ENCODE assay signal across 18 cellular contexts in the genomic region with DNA sequence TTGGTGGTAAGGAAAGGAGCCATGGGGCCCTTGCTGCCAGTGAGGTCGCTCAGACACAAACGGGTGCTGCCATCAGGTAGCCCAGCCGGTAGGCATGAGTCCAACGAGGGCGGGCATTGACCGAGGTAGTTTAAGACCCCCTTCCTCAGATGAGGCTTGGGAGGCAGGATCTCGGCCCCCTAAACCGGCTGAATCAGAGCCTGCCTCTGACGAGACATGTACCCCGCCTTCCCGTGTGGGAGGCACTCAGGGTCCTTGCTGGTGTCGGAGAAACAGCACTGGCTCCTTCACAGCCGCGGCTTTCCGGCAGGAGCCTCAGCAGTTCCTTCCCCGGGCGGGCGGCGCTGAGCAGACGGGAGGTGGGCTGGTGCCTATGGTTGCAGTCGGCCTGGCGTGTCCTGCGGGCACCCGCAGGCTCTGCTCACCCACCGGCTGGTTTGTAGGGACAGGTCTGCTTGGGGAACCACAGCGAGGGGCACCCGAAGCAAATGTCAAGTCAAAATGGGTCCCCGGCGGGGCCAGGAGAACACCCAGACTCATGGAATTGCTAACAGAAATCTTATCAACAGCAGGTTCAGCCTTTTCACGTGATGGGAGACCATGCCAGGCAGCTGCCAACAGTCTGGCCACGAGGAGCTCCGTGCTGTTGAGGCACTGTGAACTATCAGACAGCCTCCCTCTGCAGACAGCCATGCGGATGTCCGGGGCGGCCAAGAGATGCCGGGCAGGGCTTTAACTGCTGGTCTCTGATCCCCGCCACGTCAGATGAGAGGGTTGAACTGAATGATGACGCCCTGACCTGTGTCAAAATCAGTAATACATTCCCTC. TPM values are rescaled to one million over a fixed set of nuclear protein-coding genes. Genes with fewer than 3 reads are reported as not detected.
DNase-seq lines count a peak whose midpoint lies in the region; ATAC-seq and TF ChIP-seq lines count a peak whose summit lies in the region.
"Had no signal": no experiment of that assay in that cellular context is flagged by ENCODE, and none has a peak within 500 bp of the region (broad histone marks: within the 10 kb centered on the region; RNA-seq: fewer than 3 reads in every experiment).

No MANE protein-coding gene starts in this region.

- no peaks in the 10 kb centered on the region for H3K36me3 ChIP-seq in WERI-Rb-1
- no peaks in the 10 kb centered on the region for H3K36me3 ChIP-seq in spleen

- peaks cover 18 to 45% (median 27%) of the 10 kb centered on the region in 6 donors for H3K4me1 ChIP-seq in spleen
- H3K4me1 ChIP-seq: Caco-2 had no signal

- ATAC-seq in naive B cell (ENCODE audit: low read depth in 2 of 2): no peak
- ATAC-seq in activated T-cell treated with anti-CD3 and anti-CD28 coated beads, Interleukin-2, amount 50 U/mL, for 72 hours (replicated peaks in 1 of 2): no peak

- no peak for TF ChIP-seq POLR2A in spleen (IDR thresholded peaks at IDR 0.05)

- no peak overlapping the region for H3K27ac Mint-ChIP-seq in naive B cell
- H3K27ac Mint-ChIP-seq in activated T-cell treated with anti-CD3 and anti-CD28 coated beads, Interleukin-2, amount 50 U/mL, for 72 hours: no peak overlapping the region
- H3K27ac Mint-ChIP-seq: H9, IgD-negative memory B cell had no signal

- no peaks in the 10 kb centered on the region for H3K9me3 ChIP-seq in WERI-Rb-1 (ENCODE audit: severe bottlenecking)
- H3K9me3 ChIP-seq in spleen: no peaks in the 10 kb centered on the region
- H3K9me3 ChIP-seq: Caco-2 had no signal

- H3K4me3 Mint-ChIP-seq in naive B cell: peak overlapping the region in 5 of 8 donors; percentile 65 to 85 (median 71)
- H3K4me3 Mint-ChIP-seq in activated T-cell treated with anti-CD3 and anti-CD28 coated beads, Interleukin-2, amount 50 U/mL, for 72 hours: no peak overlapping the region

- peak overlapping the region; percentile 6; the same call in 1 of the 2 replicates for H3K4me3 ChIP-seq in WERI-Rb-1 (ENCODE audit: low read depth, low read length)
- no peak overlapping the region for H3K4me3 ChIP-seq in spleen

- intact Hi-C loops in spleen (cut with DNase I; ENCODE audit: low total_unique reads): no loop called here

- DNase-seq in activated effector memory CD4-positive, alpha-beta T cell treated with anti-CD3 and anti-CD28 coated beads, Interleukin-2, amount 50 U/mL, for 16 hours: peak; percentile 57
- DNase-seq in activated effector memory CD4-positive, alpha-beta T cell treated with Interleukin-2 at 50 U/mL for 16 hours: no peak
- DNase-seq in WERI-Rb-1: no peak
- DNase-seq in naive B cell: no peak
- peak; percentile 77 for DNase-seq in spleen
- DNase-seq in activated naive CD4-positive, alpha-beta T cell treated with Interleukin-2 at 50 U/mL for 16 hours: no peak
- DNase-seq in HT-29 (ENCODE audit: low spot score): no peak
- no peak for DNase-seq in activated T-cell treated with anti-CD3 and anti-CD28 coated beads, Interleukin-2, amount 50 U/mL, for 72 hours
- DNase-seq: Caco-2, DMS53, H9, NCI-H1417 treated with DMSO at 0.1 percent for 48 hours, NCI-H2029 treated with DMSO at 0.1 percent for 48 hours, NCI-H510A treated with DMSO at 0.1 percent for 48 hours had no signal

- H3K4me1 Mint-ChIP-seq in naive B cell: peaks cover 22 to 24% (median 22%) of the 10 kb centered on the region in 3 donors
- H3K4me1 Mint-ChIP-seq in activated T-cell treated with anti-CD3 and anti-CD28 coated beads, Interleukin-2, amount 50 U/mL, for 72 hours (ENCODE audit: low read depth): peaks cover 31% of the 10 kb centered on the region

- peaks cover 27 to 33% (median 30%) of the 10 kb centered on the region in 3 donors for H3K27me3 Mint-ChIP-seq in naive B cell
- peaks cover 32% of the 10 kb centered on the region for H3K27me3 Mint-ChIP-seq in activated T-cell treated with anti-CD3 and anti-CD28 coated beads, Interleukin-2, amount 50 U/mL, for 72 hours (ENCODE audit: low read depth)

- peaks cover 0 to 4% (median 0%) of the 10 kb centered on the region in 7 donors for H3K9me3 Mint-ChIP-seq in naive B cell
- H3K9me3 Mint-ChIP-seq in activated T-cell treated with anti-CD3 and anti-CD28 coated beads, Interleukin-2, amount 50 U/mL, for 72 hours: no peaks in the 10 kb centered on the region
- H3K9me3 Mint-ChIP-seq: IgD-negative memory B cell had no signal

- H3K27me3 ChIP-seq in WERI-Rb-1 (ENCODE audit: insufficient read depth, low read depth, severe bottlenecking): peaks cover 3% of the 10 kb centered on the region
- peaks cover 0 to 56% (median 37%) of the 10 kb centered on the region in 7 donors for H3K27me3 ChIP-seq in spleen (replicated peaks in 1 of 7)

- H3K27ac ChIP-seq in WERI-Rb-1 (peak overlapping the region; percentile 48), spleen (no peak overlapping the region)
- H3K27ac ChIP-seq: 22Rv1, RWPE1 had no signal

- TF ChIP-seq CTCF in WERI-Rb-1 (IDR thresholded peaks at IDR 0.05; ENCODE audit: low read depth, low read length) (no peak), spleen (IDR thresholded peaks at IDR 0.05 in 8 of 11, conservative IDR thresholded peaks at IDR 0.05 in 3 of 11) (no peak)

- H3K36me3 Mint-ChIP-seq in naive B cell: peaks cover 4 to 17% of the 10 kb centered on the region in 2 donors
- H3K36me3 Mint-ChIP-seq in activated T-cell treated with anti-CD3 and anti-CD28 coated beads, Interleukin-2, amount 50 U/mL, for 72 hours (ENCODE audit: insufficient read depth in 2 of 2): peaks cover 2% of the 10 kb centered on the region in 2 donors
- H3K36me3 Mint-ChIP-seq: IgD-negative memory B cell had no signal

- 87 to 91% (median 90%) methylated on average over 33 to 39 of the region's 39 CpGs for WGBS in spleen, 5 donors

RNA-seq across cellular contexts. Expression of gene KCNG2, which starts 2.8 kb away (rescaled TPM):
- polyA plus RNA-seq in naive B cell (ENCODE audit: low read depth in 6 of 6) (not detected), spleen (under 1 TPM; 0.15 to 0.38 (median 0.22) TPM)
- total RNA-seq in spleen: 1 to 10 TPM in 3 of 7 donors, under 1 TPM in 3, not detected in 1; 0.17 to 3.2 (median 1.1) TPM
- not detected in 2 replicates for total RNA-seq in HT-29 (2014; rRNA removed; shearing (Covaris generic))
- total RNA-seq in activated T-cell treated with anti-CD3 and anti-CD28 coated beads, Interleukin-2, amount 50 U/mL, for 72 hours: not detected
- total RNA-seq: Caco-2 had no signal
- polyA plus RNA-seq: CD14-positive monocyte, IgD-negative memory B cell had no signal

Comparison
In these comparisons a context has a peak if more than half of its experiments do, and no peak if none do; other contexts are left out.
1. DNase-seq: peak in activated effector memory CD4-positive, alpha-beta T cell treated with anti-CD3 and anti-CD28 coated beads, Interleukin-2, amount 50 U/mL, for 16 hours (single experiment) and spleen (single experiment); none in activated effector memory CD4-positive, alpha-beta T cell treated with Interleukin-2 at 50 U/mL for 16 hours (single experiment), WERI-Rb-1 (single experiment), naive B cell (single experiment), activated naive CD4-positive, alpha-beta T cell treated with Interleukin-2 at 50 U/mL for 16 hours (single experiment), HT-29 (single experiment) and activated T-cell treated with anti-CD3 and anti-CD28 coated beads, Interleukin-2, amount 50 U/mL, for 72 hours (0 of 2).
2. H3K4me3 Mint-ChIP-seq: peak in naive B cell (5 of 8); none in activated T-cell treated with anti-CD3 and anti-CD28 coated beads, Interleukin-2, amount 50 U/mL, for 72 hours (0 of 2).